Comparison of ENCODE assay signal across 2 cellular contexts in genomic region chr1:36137776-36138175, GRCh38.
TF ChIP-seq lines count a peak whose summit lies in the region.

No MANE protein-coding gene starts in this region.

TF ChIP-seq in SK-N-SH, 30 proteins besides CTCF, POLR2A, EP300 and RAD21 (continued from another document):
- TF ChIP-seq PBX3 (IDR thresholded peaks at IDR 0.05) = no peak
- TF ChIP-seq TCF12 (IDR thresholded peaks at IDR 0.05) = no peak
- no peak for TF ChIP-seq JUND (IDR thresholded peaks at IDR 0.05)
- no peak for TF ChIP-seq USF2 (IDR thresholded peaks at IDR 0.05; ENCODE audit: borderline replicate concordance, low read depth, low read length)
- no peak for TF ChIP-seq FOXJ3 (CRISPR knock-in tag; IDR thresholded peaks at IDR 0.05)
- TF ChIP-seq GATA2 (CRISPR knock-in tag; IDR thresholded peaks at IDR 0.05) = no peak
- no peak for TF ChIP-seq FOSL2 (IDR thresholded peaks at IDR 0.05; ENCODE audit: borderline replicate concordance, low read depth)
- no peak for TF ChIP-seq IRF3 (IDR thresholded peaks at IDR 0.05; ENCODE audit: low read depth, low read length)
- no peak for TF ChIP-seq RFX5 (IDR thresholded peaks at IDR 0.05; ENCODE audit: low read length)
TF ChIP-seq in SK-N-SH: peak in this region for 0.

TF ChIP-seq in SK-N-SH treated with all-trans-retinoic acid at 6 μM for 48 hours, 23 proteins besides CTCF, POLR2A, EP300 and RAD21 (continued from another document):
- no peak for TF ChIP-seq POU6F1 (CRISPR knock-in tag; IDR thresholded peaks at IDR 0.05; ENCODE audit: borderline replicate concordance, low read depth)
- no peak for TF ChIP-seq ZNF8 (CRISPR knock-in tag; IDR thresholded peaks at IDR 0.05)
- no peak for TF ChIP-seq PATZ1 (CRISPR knock-in tag; IDR thresholded peaks at IDR 0.05; ENCODE audit: borderline replicate concordance)
- TF ChIP-seq ARNTL (CRISPR knock-in tag; IDR thresholded peaks at IDR 0.05; ENCODE audit: borderline replicate concordance, low read depth) = no peak
- no peak for TF ChIP-seq OSR1 (CRISPR knock-in tag; IDR thresholded peaks at IDR 0.05)
